In the genomic region with DNA sequence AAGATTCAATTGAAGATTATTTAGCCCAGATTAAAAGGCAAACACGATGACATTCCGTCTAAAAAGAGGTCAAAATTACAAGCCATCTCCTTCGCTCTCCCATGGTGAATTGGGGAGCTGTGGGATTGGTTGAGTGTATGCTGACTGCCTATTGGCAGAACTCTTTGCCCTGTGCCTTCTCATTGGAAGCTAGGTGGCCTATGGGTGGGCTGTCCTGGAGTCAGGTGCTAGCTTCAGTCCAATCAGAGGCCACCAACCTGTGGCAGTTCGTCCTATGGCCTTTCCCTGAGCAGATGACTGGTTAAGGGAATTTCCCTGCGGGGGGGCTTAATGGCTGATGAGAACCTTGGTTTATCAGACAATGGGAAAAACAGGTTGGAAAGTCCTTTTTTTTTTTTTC, we compare ENCODE assay signal across 15 cellular contexts. TPM values are rescaled to one million over a fixed set of nuclear protein-coding genes. Genes with fewer than 3 reads are reported as not detected.
DNase-seq lines count a peak whose midpoint lies in the region; ATAC-seq and TF ChIP-seq lines count a peak whose summit lies in the region.
"Had no signal": no experiment of that assay in that cellular context is flagged by ENCODE, and none has a peak within 500 bp of the region (broad histone marks: within the 10 kb centered on the region; RNA-seq: fewer than 3 reads in every experiment).

No MANE protein-coding gene starts in this region.

- no peak overlapping the region for H3K4me3 ChIP-seq in NB4 (ENCODE audit: low read depth, low read length)
- H3K4me3 ChIP-seq in endodermal cell (ENCODE audit: low read length): no peak overlapping the region

- no peaks in the 10 kb centered on the region for H3K9me3 ChIP-seq in endodermal cell (ENCODE audit: control insufficient read depth, low read length)

- H3K36me3 Mint-ChIP-seq in endodermal cell (ENCODE audit: low read depth): no peaks in the 10 kb centered on the region

- no peak overlapping the region for H3K27ac ChIP-seq in endodermal cell (ENCODE audit: low read depth, low read length)
- H3K27ac ChIP-seq: 22Rv1 had no signal

- TF ChIP-seq CTCF in NB4 (IDR thresholded peaks at IDR 0.05; ENCODE audit: low read depth, low read length): no peak
- no peak for TF ChIP-seq CTCF in endodermal cell (conservative IDR thresholded peaks at IDR 0.05)

- H3K27me3 Mint-ChIP-seq in endodermal cell (ENCODE audit: insufficient read depth): peaks cover 7% of the 10 kb centered on the region

- H3K27ac Mint-ChIP-seq in endodermal cell: no peak overlapping the region
- H3K27ac Mint-ChIP-seq: CD8-positive, alpha-beta T cell had no signal

- ATAC-seq in HG03442 (IDR thresholded peaks at IDR 0.05; ENCODE audit: unreplicated experiment): no peak
- ATAC-seq: CD8-positive, alpha-beta T cell; Right ventricle myocardium inferior had no signal

- H3K27me3 ChIP-seq in endodermal cell (ENCODE audit: control insufficient read depth, insufficient read depth, low read length, poor library complexity, severe bottlenecking): no peaks in the 10 kb centered on the region

- peaks cover 6% of the 10 kb centered on the region for H3K4me1 Mint-ChIP-seq in endodermal cell

- intact Hi-C loops in head of caudate nucleus (cut with DNase I): no loop called here

- no peak for TF ChIP-seq POLR2A in NB4 (IDR thresholded peaks at IDR 0.05; ENCODE audit: extremely low read depth, insufficient read length)

- in situ Hi-C loops in Caki2 (cut with HindIII; ENCODE audit: low pct_unique_long_range_greater_than_20kb, low sequenced_read_pairs): no loop called here

- peak; percentile 16 for DNase-seq in DMS 273 (lab: John Stamatoyannopoulos, UW; ENCODE audit: unreplicated experiment)
- no peak for DNase-seq in DMS 273 treated with DMSO at 0.1 percent for 48 hours (lab: John Stamatoyannopoulos, UW)
- peak; percentile 27 for DNase-seq in Caki2 (ENCODE audit: low read depth)
- DNase-seq in NB4 (ENCODE audit: low read depth): peak; percentile 21
- DNase-seq in endodermal cell: peak; percentile 55
- no peak for DNase-seq in Ammon's horn (ENCODE audit: low spot score)
- DNase-seq in head of caudate nucleus: no peak
- DNase-seq: activated CD8-positive, alpha-beta memory T cell treated with anti-CD3 and anti-CD28 coated beads, Interleukin-2, amount 50 U/mL, for 4 hours; NCI-H446; occipital lobe; small intestine had no signal

- H3K9me3 Mint-ChIP-seq in endodermal cell: no peaks in the 10 kb centered on the region
- H3K9me3 Mint-ChIP-seq: CD8-positive, alpha-beta T cell had no signal

- no peak overlapping the region for H3K4me3 Mint-ChIP-seq in endodermal cell
- H3K4me3 Mint-ChIP-seq: CD8-positive, alpha-beta T cell had no signal

- no peak overlapping the region for H3K9ac ChIP-seq in endodermal cell (ENCODE audit: extremely low read depth, low read length, poor library complexity, severe bottlenecking)

- WGBS in endodermal cell (ENCODE audit: insufficient coverage in 1 of 2, insufficient read length in 1 of 2), 2 experiments: 95 to 100% methylated on average over 3 to 5 of the region's 5 CpGs

- no peaks in the 10 kb centered on the region for H3K36me3 ChIP-seq in endodermal cell (ENCODE audit: control insufficient read depth, insufficient read depth, low read length)

- no peaks in the 10 kb centered on the region for H3K4me1 ChIP-seq in endodermal cell (ENCODE audit: control insufficient read depth, insufficient read depth, low read length)

RNA-seq across cellular contexts. Expression of gene MTMR3, which starts 3.2 kb away (rescaled TPM):
- 17.2 and 34.4 TPM in 2 replicates for total RNA-seq in Caki2 (2014; rRNA removed; shearing (Covaris generic); ENCODE audit: low replicate concordance)
- total RNA-seq in endodermal cell: 10 to 100 TPM; 30.9 to 41.3 TPM
- 26.3 TPM for polyA plus RNA-seq in endodermal cell (2013, experiment 1 of 2)
- 24.8 TPM for polyA plus RNA-seq in endodermal cell (2013, experiment 2 of 2)

RNA-seq across cellular contexts. Expression of gene ASCC2, which starts 41.7 kb away (rescaled TPM):
- total RNA-seq in Caki2 (2014; rRNA removed; shearing (Covaris generic); ENCODE audit: low replicate concordance): 20.9 and 23.7 TPM in 2 replicates
- total RNA-seq in endodermal cell: 10 to 100 TPM; 44.2 to 45.5 TPM
- 40.8 TPM for polyA plus RNA-seq in endodermal cell (2013, experiment 1 of 2)
- 41.3 TPM for polyA plus RNA-seq in endodermal cell (2013, experiment 2 of 2)

Comparison
In these comparisons a context has a peak if more than half of its experiments do, and no peak if none do; other contexts are left out.
1. DNase-seq: peak in DMS 273 (single experiment), Caki2 (single experiment), NB4 (single experiment) and endodermal cell (single experiment); none in DMS 273 treated with DMSO at 0.1 percent for 48 hours (single experiment), Ammon's horn (single experiment) and head of caudate nucleus (0 of 42).